10 cellular contexts compared by ENCODE assay signal in the genomic region with DNA sequence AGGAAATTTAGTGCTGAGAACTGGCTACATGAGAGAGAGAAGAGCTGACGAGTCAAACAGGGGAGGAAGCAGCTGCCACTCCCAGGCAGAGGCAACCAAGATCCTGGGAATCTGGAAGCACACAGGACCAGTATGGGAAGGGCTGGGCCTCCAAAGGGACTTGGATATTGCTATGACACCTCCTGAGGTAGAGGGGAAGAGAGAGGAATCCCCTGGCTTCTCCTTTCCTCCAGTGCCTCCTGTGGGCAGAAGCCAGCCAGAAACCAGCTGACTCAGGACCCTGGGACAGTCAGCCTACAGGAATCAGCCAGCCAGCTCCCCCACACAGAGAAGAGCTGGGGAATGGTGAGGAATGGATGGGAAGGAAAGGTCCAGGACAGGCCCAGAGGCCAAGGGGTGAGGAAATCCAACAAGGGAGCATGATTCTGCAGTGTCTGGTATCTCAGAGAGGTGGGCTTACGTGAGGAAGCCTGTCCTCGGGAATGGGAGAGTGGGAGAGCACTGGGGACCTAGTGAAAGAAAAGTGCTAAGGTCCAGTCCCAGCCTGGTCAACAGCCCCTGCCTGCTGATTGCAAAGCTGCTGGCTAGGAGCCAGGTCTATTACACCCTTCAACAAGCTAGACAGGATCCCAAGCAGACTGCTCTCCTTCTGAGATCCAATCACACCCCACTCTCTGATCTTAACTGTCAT. TPM values are rescaled to one million over a fixed set of nuclear protein-coding genes. Genes with fewer than 3 reads are reported as not detected.
DNase-seq lines count a peak whose midpoint lies in the region; ATAC-seq, FAIRE-seq and TF ChIP-seq lines count a peak whose summit lies in the region.
"Had no signal": no experiment of that assay in that cellular context is flagged by ENCODE, and none has a peak within 500 bp of the region (broad histone marks: within the 10 kb centered on the region; RNA-seq: fewer than 3 reads in every experiment).

No MANE protein-coding gene starts in this region.

- intact Hi-C loops in mucosa of descending colon (cut with DNase I, micrococcal nuclease), result no loop called here
- intact Hi-C loops in kidney (cut with DNase I), result no loop called here

- H3K36me3 Mint-ChIP-seq in CD8-positive, alpha-beta memory T cell, result peaks cover 0 to 10% (median 0%) of the 10 kb centered on the region in 3 donors

- H3K4me1 ChIP-seq in CD8-positive, alpha-beta memory T cell (ENCODE audit: insufficient read depth, low read length), result no peaks in the 10 kb centered on the region
- H3K4me1 ChIP-seq in mucosa of descending colon (ENCODE audit: low read depth) (no peaks in the 10 kb centered on the region), kidney (ENCODE audit: control insufficient read depth in 1 of 2, insufficient read depth in 1 of 2, low read depth in 1 of 2, low read length in 2 of 2) (no peaks in the 10 kb centered on the region)

- CTCF ChIA-PET in CD8-positive, alpha-beta memory T cell (lab: Charles Lee), result no interaction called here

- H3K27me3 Mint-ChIP-seq in CD8-positive, alpha-beta memory T cell, result peaks cover 5 to 21% of the 10 kb centered on the region in 2 donors
- H3K27me3 Mint-ChIP-seq in stimulated activated naive CD8-positive, alpha-beta T cell treated with anti-CD3 and anti-CD28 coated beads, Interleukin-15, amount 100 ng/mL, for 72 hours, result peaks cover 26% of the 10 kb centered on the region

- TF ChIP-seq CTCF in epithelial cell of esophagus (IDR thresholded peaks at IDR 0.05; ENCODE audit: insufficient read depth, low read depth, low read length, missing control alignments) (no peak), mucosa of descending colon (IDR thresholded peaks at IDR 0.05) (no peak), kidney (IDR thresholded peaks at IDR 0.05; ENCODE audit: borderline replicate concordance, extremely low read depth, insufficient read depth) (no peak)

- H3K4me3 ChIP-seq in CD8-positive, alpha-beta memory T cell (ENCODE audit: low read length), result no peak overlapping the region
- H3K4me3 ChIP-seq in epithelial cell of esophagus (ENCODE audit: low read length) (no peak overlapping the region), mucosa of descending colon (no peak overlapping the region), kidney (ENCODE audit: low read length in 2 of 2) (no peak overlapping the region)

- POLR2A ChIA-PET in CD8-positive, alpha-beta memory T cell (lab: Charles Lee), result no interaction called here

- no peak overlapping the region for H3K27ac Mint-ChIP-seq in CD8-positive, alpha-beta memory T cell
- no peak overlapping the region for H3K27ac Mint-ChIP-seq in stimulated activated naive CD8-positive, alpha-beta T cell treated with anti-CD3 and anti-CD28 coated beads, Interleukin-15, amount 100 ng/mL, for 72 hours

- peaks cover 0 to 9% (median 4%) of the 10 kb centered on the region in 5 donors for H3K9me3 Mint-ChIP-seq in CD8-positive, alpha-beta memory T cell
- H3K9me3 Mint-ChIP-seq in stimulated activated naive CD8-positive, alpha-beta T cell treated with anti-CD3 and anti-CD28 coated beads, Interleukin-15, amount 100 ng/mL, for 72 hours, result peaks cover 8 to 12% of the 10 kb centered on the region in 2 donors

- H3K9me3 ChIP-seq in CD8-positive, alpha-beta memory T cell (ENCODE audit: low read length), result no peaks in the 10 kb centered on the region
- no peaks in the 10 kb centered on the region for H3K9me3 ChIP-seq in mucosa of descending colon
- H3K9me3 ChIP-seq in kidney (ENCODE audit: control insufficient read depth in 1 of 2, low read length in 2 of 2), result no peaks in the 10 kb centered on the region

- no peaks in the 10 kb centered on the region for H3K4me1 Mint-ChIP-seq in CD8-positive, alpha-beta memory T cell
- H3K4me1 Mint-ChIP-seq in stimulated activated naive CD8-positive, alpha-beta T cell treated with anti-CD3 and anti-CD28 coated beads, Interleukin-15, amount 100 ng/mL, for 72 hours, result no peaks in the 10 kb centered on the region

- H3K36me3 ChIP-seq in CD8-positive, alpha-beta memory T cell (ENCODE audit: insufficient read depth, low read length), result no peaks in the 10 kb centered on the region
- H3K36me3 ChIP-seq in mucosa of descending colon (ENCODE audit: low read depth) (no peaks in the 10 kb centered on the region), kidney (ENCODE audit: control insufficient read depth in 1 of 2, insufficient read depth in 2 of 2, low read length in 2 of 2) (no peaks in the 10 kb centered on the region)

- no peak overlapping the region for H3K4me3 Mint-ChIP-seq in CD8-positive, alpha-beta memory T cell
- no peak overlapping the region for H3K4me3 Mint-ChIP-seq in stimulated activated naive CD8-positive, alpha-beta T cell treated with anti-CD3 and anti-CD28 coated beads, Interleukin-15, amount 100 ng/mL, for 72 hours

- no peak overlapping the region for H3K9ac ChIP-seq in kidney (ENCODE audit: low read length in 2 of 2)

- no peak for DNase-seq in CD8-positive, alpha-beta memory T cell
- DNase-seq in NCI-H146 (lab: John Stamatoyannopoulos, UW) (peak; percentile 93), epithelial cell of esophagus (ENCODE audit: low read depth) (peak; percentile 44), mucosa of descending colon (peak in 1 of 3 donors; percentile 56), kidney (no peak), NCI-H1048 (lab: John Stamatoyannopoulos, UW) (no peak), C1 segment of cervical spinal cord (lab: John Stamatoyannopoulos, UW) (no peak)
- no peak for DNase-seq in stimulated activated naive CD8-positive, alpha-beta T cell treated with anti-CD3 and anti-CD28 coated beads, Interleukin-15, amount 100 ng/mL, for 72 hours
- DNase-seq: NCI-H526 treated with DMSO at 0.1 percent for 48 hours; stimulated activated CD4-positive, alpha-beta T cell treated with anti-CD3 and anti-CD28 coated beads, Interleukin-2, amount 100 ng/mL, for 48 hours had no signal

- H3K27ac ChIP-seq in CD8-positive, alpha-beta memory T cell (ENCODE audit: low read depth, low read length), result peak overlapping the region; percentile 54
- no peak overlapping the region for H3K27ac ChIP-seq in kidney (ENCODE audit: low read depth in 2 of 2, low read length in 2 of 2)

- H3K27me3 ChIP-seq in CD8-positive, alpha-beta memory T cell (ENCODE audit: insufficient read depth, low read length, poor library complexity, severe bottlenecking), result no peaks in the 10 kb centered on the region

- no peak for FAIRE-seq in kidney (lab: Jason Lieb, UNC)

- ATAC-seq in mucosa of descending colon, result peak; percentile 36
- ATAC-seq in stimulated activated naive CD8-positive, alpha-beta T cell treated with anti-CD3 and anti-CD28 coated beads, Interleukin-15, amount 100 ng/mL, for 72 hours, result no peak

RNA-seq across cellular contexts. Expression of a gene that starts 43.5 kb away (rescaled TPM):
- under 1 TPM; 0.77 to 0.95 TPM for total RNA-seq in CD8-positive, alpha-beta memory T cell
- 1.8 TPM for polyA plus RNA-seq in CD8-positive, alpha-beta memory T cell
- total RNA-seq in mucosa of descending colon (10 to 100 TPM; 13.7 to 64.3 (median 16.7) TPM), kidney (23.0 TPM)
- 1.7 TPM for polyA plus RNA-seq in kidney (ENCODE audit: insufficient read depth, low read depth, low replicate concordance)

Comparison
In these comparisons a context has a peak if more than half of its experiments do, and no peak if none do; other contexts are left out.
1. DNase-seq: peak in NCI-H146 (single experiment) and epithelial cell of esophagus (single experiment); none in CD8-positive, alpha-beta memory T cell (0 of 5), stimulated activated naive CD8-positive, alpha-beta T cell treated with anti-CD3 and anti-CD28 coated beads, Interleukin-15, amount 100 ng/mL, for 72 hours (0 of 2), kidney (single experiment), NCI-H1048 (single experiment) and C1 segment of cervical spinal cord (0 of 14).
2. RNA of a gene that starts 43.5 kb away (total RNA-seq): 23.0 TPM in kidney (single experiment) and 13.7 to 64.3 TPM in mucosa of descending colon; 0.77 to 0.95 TPM in CD8-positive, alpha-beta memory T cell; every median in the first group is over 4 times any median in the second.